In genomic region chr11:81174646-81175330, GRCh38 we compare ENCODE assay signal across 34 cellular contexts.
"Had no signal": no experiment of that assay in that cellular context is flagged by ENCODE, and none has a peak within 500 bp of the region (broad histone marks: within the 10 kb centered on the region; RNA-seq: fewer than 3 reads in every experiment).

No MANE protein-coding gene starts in this region.

- H3K4me1 Mint-ChIP-seq: activated B cell treated with CpG ODN at 0.5 μM for 24 hours; activated CD8-positive, alpha-beta memory T cell treated with anti-CD3 and anti-CD28 coated beads, Interleukin-2, amount 10 ng/mL, durations not matched to agents 7 days and 5 days; activated naive CD4-positive, alpha-beta T cell treated with anti-CD3 and anti-CD28 coated beads, Interleukin-2, amount 50 U/mL, for 24 hours; activated naive CD8-positive, alpha-beta T cell treated with anti-CD3 and anti-CD28 coated beads for 36 hours; activated naive CD8-positive, alpha-beta T cell treated with anti-CD3 and anti-CD28 coated beads, Interleukin-2, amount 50 U/mL, for 24 hours; brain; T-helper 17 cell had no signal

- H3K9me3 Mint-ChIP-seq: activated naive CD4-positive, alpha-beta T cell treated with anti-CD3 and anti-CD28 coated beads for 36 hours; activated naive CD8-positive, alpha-beta T cell treated with anti-CD3 and anti-CD28 coated beads, Interleukin-2, amount 50 U/mL, for 24 hours; activated T-helper 1 cell treated with anti-CD3 and anti-CD28 coated beads, Interleukin-12 subunit alpha, Interleukin-12 subunit beta, Interleukin-2, Interleukin-4 antibody, amounts not matched to agents 30 ng/mL and 10 ng/mL and 1 ng/mL, durations not matched to agents 14 hours and 24 hours and 36 hours; T-helper 2 cell treated with Interferon-gamma antibody and Interleukin-4, amounts not matched to agents 5 μg/mL and 100 μg/mL, for 36 hours had no signal

- H3K4me3 ChIP-seq: adrenal gland, ascending aorta, colonic mucosa, heart left ventricle had no signal

- FAIRE-seq: bronchial epithelial cell, endometrium, endothelial cell of umbilical vein, frontal cortex had no signal

- DNase-seq: activated B cell treated with CpG ODN at 0.5 μM for 24 hours; activated CD4-positive, alpha-beta T cell treated with anti-CD3 and anti-CD28 coated beads for 48 hours; activated CD4-positive, alpha-beta T cell treated with anti-CD3 and anti-CD28 coated beads, Interleukin-2, amount 50 U/mL, for 1 hour; activated CD4-positive, alpha-beta T cell treated with anti-CD3 and anti-CD28 coated beads, Interleukin-2, amount 50 U/mL, for 48 hours; activated CD4-positive, CD25-positive, alpha-beta regulatory T cell treated with anti-CD3 and anti-CD28 coated beads, Interleukin-2, amount 50 U/mL, for 72 hours; activated CD8-positive, alpha-beta memory T cell treated with anti-CD3 and anti-CD28 coated beads, Interleukin-2, amount 10 ng/mL, durations not matched to agents 7 days and 5 days; activated CD8-positive, alpha-beta memory T cell treated with anti-CD3 and anti-CD28 coated beads, Interleukin-2, amount 50 U/mL, for 4 hours; activated CD8-positive, alpha-beta T cell treated with anti-CD3 and anti-CD28 coated beads, Interleukin-2, amount 10 ng/mL, durations not matched to agents 7 days and 5 days; activated effector memory CD4-positive, alpha-beta T cell treated with anti-CD3 and anti-CD28 coated beads, Interleukin-2, amount 50 U/mL, for 16 hours; activated naive CD4-positive, alpha-beta T cell treated with anti-CD3 and anti-CD28 coated beads for 36 hours; activated naive CD8-positive, alpha-beta T cell treated with anti-CD3 and anti-CD28 coated beads for 36 hours; activated naive CD8-positive, alpha-beta T cell treated with anti-CD3 and anti-CD28 coated beads, Interleukin-2, amount 50 U/mL, for 24 hours; activated T-cell treated with anti-CD3 and anti-CD28 coated beads, Interleukin-2, amount 50 U/mL, for 1 hour; activated T-cell treated with anti-CD3 and anti-CD28 coated beads, Interleukin-2, amount 50 U/mL, for 48 hours; adrenal gland; colonic mucosa; effector CD8-positive, alpha-beta T cell; foreskin fibroblast; heart left ventricle; T-helper 1 cell; T-helper 17 cell; T1000; WERI-Rb-1 had no signal

- H3K27me3 ChIP-seq: adrenal gland, ascending aorta, colonic mucosa, heart left ventricle had no signal

- H3K27ac Mint-ChIP-seq: activated B cell treated with CpG ODN at 0.5 μM for 24 hours; activated CD8-positive, alpha-beta memory T cell treated with anti-CD3 and anti-CD28 coated beads, Interleukin-2, amount 10 ng/mL, durations not matched to agents 7 days and 5 days; activated CD8-positive, alpha-beta T cell treated with anti-CD3 and anti-CD28 coated beads, Interleukin-2, amount 10 ng/mL, durations not matched to agents 7 days and 5 days; activated naive CD4-positive, alpha-beta T cell treated with anti-CD3 and anti-CD28 coated beads for 36 hours; activated naive CD4-positive, alpha-beta T cell treated with anti-CD3 and anti-CD28 coated beads, Interleukin-2, amount 50 U/mL, for 24 hours; activated naive CD8-positive, alpha-beta T cell treated with anti-CD3 and anti-CD28 coated beads for 36 hours; activated naive CD8-positive, alpha-beta T cell treated with anti-CD3 and anti-CD28 coated beads, Interleukin-2, amount 50 U/mL, for 24 hours; activated T-helper 1 cell treated with anti-CD3 and anti-CD28 coated beads, Interleukin-12 subunit alpha, Interleukin-12 subunit beta, Interleukin-2, Interleukin-4 antibody, amounts not matched to agents 30 ng/mL and 10 ng/mL and 1 ng/mL, durations not matched to agents 14 hours and 24 hours and 36 hours; activated T-helper 2 cell treated with anti-CD3 and anti-CD28 coated beads, Interferon-gamma antibody, Interleukin-2, Interleukin-4, amounts not matched to agents 10 μg/mL and 5 μg/mL and 100 μg/mL, durations not matched to agents 14 hours and 24 hours and 36 hours; brain; T-helper 17 cell; T-helper 2 cell treated with Interferon-gamma antibody and Interleukin-4, amounts not matched to agents 5 μg/mL and 100 μg/mL, for 36 hours had no signal

- H3K4me3 Mint-ChIP-seq: activated B cell treated with CpG ODN at 0.5 μM for 24 hours; activated CD8-positive, alpha-beta memory T cell treated with anti-CD3 and anti-CD28 coated beads, Interleukin-2, amount 10 ng/mL, durations not matched to agents 7 days and 5 days; activated CD8-positive, alpha-beta T cell treated with anti-CD3 and anti-CD28 coated beads, Interleukin-2, amount 10 ng/mL, durations not matched to agents 7 days and 5 days; activated naive CD4-positive, alpha-beta T cell treated with anti-CD3 and anti-CD28 coated beads for 36 hours; activated naive CD4-positive, alpha-beta T cell treated with anti-CD3 and anti-CD28 coated beads, Interleukin-2, amount 50 U/mL, for 24 hours; activated naive CD8-positive, alpha-beta T cell treated with anti-CD3 and anti-CD28 coated beads for 36 hours; activated naive CD8-positive, alpha-beta T cell treated with anti-CD3 and anti-CD28 coated beads, Interleukin-2, amount 50 U/mL, for 24 hours; activated T-helper 1 cell treated with anti-CD3 and anti-CD28 coated beads, Interleukin-12 subunit alpha, Interleukin-12 subunit beta, Interleukin-2, Interleukin-4 antibody, amounts not matched to agents 30 ng/mL and 10 ng/mL and 1 ng/mL, durations not matched to agents 14 hours and 24 hours and 36 hours; brain; T-helper 17 cell; T-helper 2 cell treated with Interferon-gamma antibody and Interleukin-4, amounts not matched to agents 5 μg/mL and 100 μg/mL, for 36 hours had no signal

- H3K36me3 Mint-ChIP-seq: activated CD8-positive, alpha-beta memory T cell treated with anti-CD3 and anti-CD28 coated beads, Interleukin-2, amount 10 ng/mL, durations not matched to agents 7 days and 5 days; activated naive CD4-positive, alpha-beta T cell treated with anti-CD3 and anti-CD28 coated beads, Interleukin-2, amount 50 U/mL, for 24 hours; activated naive CD8-positive, alpha-beta T cell treated with anti-CD3 and anti-CD28 coated beads for 36 hours; brain had no signal

- H3K36me3 ChIP-seq: adrenal gland, ascending aorta, colonic mucosa, heart left ventricle, WERI-Rb-1 had no signal

- H3K9me3 ChIP-seq: adrenal gland, ascending aorta, colonic mucosa, heart left ventricle had no signal

- H3K27me3 Mint-ChIP-seq: activated B cell treated with CpG ODN at 0.5 μM for 24 hours; activated CD8-positive, alpha-beta memory T cell treated with anti-CD3 and anti-CD28 coated beads, Interleukin-2, amount 10 ng/mL, durations not matched to agents 7 days and 5 days; activated naive CD4-positive, alpha-beta T cell treated with anti-CD3 and anti-CD28 coated beads, Interleukin-2, amount 50 U/mL, for 24 hours; activated naive CD8-positive, alpha-beta T cell treated with anti-CD3 and anti-CD28 coated beads for 36 hours; activated naive CD8-positive, alpha-beta T cell treated with anti-CD3 and anti-CD28 coated beads, Interleukin-2, amount 50 U/mL, for 24 hours; T-helper 17 cell had no signal

- H3K27ac ChIP-seq: adrenal gland, ascending aorta, colonic mucosa, epithelial cell of prostate, heart left ventricle, WERI-Rb-1 had no signal

- H3K4me1 ChIP-seq: adrenal gland, ascending aorta, colonic mucosa, heart left ventricle had no signal

- ATAC-seq: activated CD8-positive, alpha-beta memory T cell treated with anti-CD3 and anti-CD28 coated beads, Interleukin-2, amount 10 ng/mL, durations not matched to agents 7 days and 5 days; activated CD8-positive, alpha-beta T cell treated with anti-CD3 and anti-CD28 coated beads, Interleukin-2, amount 10 ng/mL, durations not matched to agents 7 days and 5 days; activated naive CD8-positive, alpha-beta T cell treated with anti-CD3 and anti-CD28 coated beads, Interleukin-2, amount 50 U/mL, for 24 hours; heart left ventricle; T-helper 17 cell had no signal
